In genomic region chr10:89644691-89644966, GRCh38 we compare ENCODE assay signal across 8 cellular contexts. TPM values are rescaled to one million over a fixed set of nuclear protein-coding genes. Genes with fewer than 3 reads are reported as not detected.
DNase-seq lines count a peak whose midpoint lies in the region; ATAC-seq and TF ChIP-seq lines count a peak whose summit lies in the region.

No MANE protein-coding gene starts in this region.

- H3K27ac ChIP-seq in DND-41 (ENCODE audit: low read length) (peak overlapping the region; percentile 82), HUES6 (ENCODE audit: low read depth, low read length) (peak overlapping the region; percentile 76)

- H3K9ac ChIP-seq in DND-41 (ENCODE audit: low read depth, low read length), result peak overlapping the region; percentile 95
- H3K9ac ChIP-seq in HUES6 (ENCODE audit: low read length), result peak overlapping the region; percentile 77

- no peak overlapping the region for H3K4me3 Mint-ChIP-seq in nephron progenitor cell

- TF ChIP-seq CTCF in DND-41 (IDR thresholded peaks at IDR 0.05; ENCODE audit: borderline replicate concordance, extremely low read depth, low read length, poor library complexity, severe bottlenecking) (no peak), choroid plexus epithelial cell (conservative IDR thresholded peaks at IDR 0.05; ENCODE audit: low read depth, low read length) (no peak), nephron progenitor cell (IDR thresholded peaks at IDR 0.05) (no peak)

- no peak overlapping the region for H3K27ac Mint-ChIP-seq in nephron progenitor cell

- DNase-seq in DND-41 (no peak), choroid plexus epithelial cell (ENCODE audit: low read depth) (no peak), nephron progenitor cell (no peak), ureter (ENCODE audit: low spot score) (no peak), NOMO-1 (lab: John Stamatoyannopoulos, UW; ENCODE audit: unreplicated experiment in 2 of 2) (no peak)

- H3K27me3 ChIP-seq in DND-41 (ENCODE audit: insufficient read depth, low read length, poor library complexity), result no peaks in the 10 kb centered on the region
- H3K27me3 ChIP-seq in HUES6 (ENCODE audit: control insufficient read depth, insufficient read depth, low read length), result no peaks in the 10 kb centered on the region
- no peaks in the 10 kb centered on the region for H3K27me3 ChIP-seq in mononuclear cell (ENCODE audit: insufficient read depth, low read length)

- ATAC-seq in DND-41 (ENCODE audit: insufficient read depth, low read depth), result peak; percentile 23
- peak; percentile 30 for ATAC-seq in GM21423 (IDR thresholded peaks at IDR 0.05; ENCODE audit: unreplicated experiment)

- H3K36me3 ChIP-seq in DND-41 (ENCODE audit: insufficient read depth, low read length) (no peaks in the 10 kb centered on the region; the same call in none of the 2 replicates), HUES6 (ENCODE audit: control insufficient read depth, insufficient read depth, low read length) (no peaks in the 10 kb centered on the region)

- H3K79me2 ChIP-seq in DND-41 (ENCODE audit: insufficient read depth, low read length), result peaks cover 48% of the 10 kb centered on the region

- H4K20me1 ChIP-seq in DND-41 (ENCODE audit: insufficient read depth, low read length), result peaks cover 15% of the 10 kb centered on the region; the same call in 1 of the 2 replicates

- H3K4me1 ChIP-seq in DND-41 (ENCODE audit: insufficient read depth, low read length) (peaks cover 32% of the 10 kb centered on the region), HUES6 (ENCODE audit: control insufficient read depth, insufficient read depth, low read length) (peaks cover 15% of the 10 kb centered on the region), mononuclear cell (ENCODE audit: insufficient read depth, low read length) (peaks cover 19% of the 10 kb centered on the region)

- H3K4me3 ChIP-seq in DND-41 (ENCODE audit: low read depth in 1 of 2, low read length in 2 of 2) (peak overlapping the region; percentile 44 to 65), HUES6 (ENCODE audit: low read depth, low read length) (peak overlapping the region; percentile 91), choroid plexus epithelial cell (ENCODE audit: low read depth, low read length) (peak overlapping the region; percentile 69), mononuclear cell (ENCODE audit: low read length) (peak overlapping the region; percentile 62)

- peak overlapping the region; percentile 66 for H3K4me2 ChIP-seq in DND-41 (ENCODE audit: insufficient read depth, low read length)

- H3K27me3 Mint-ChIP-seq in nephron progenitor cell (ENCODE audit: low read depth, poor library complexity), result no peaks in the 10 kb centered on the region

- peaks cover 16% of the 10 kb centered on the region for H3K36me3 Mint-ChIP-seq in nephron progenitor cell (ENCODE audit: low read depth)

- H3K9me3 Mint-ChIP-seq in nephron progenitor cell, result peaks cover 13% of the 10 kb centered on the region

- no peaks in the 10 kb centered on the region for H3K9me3 ChIP-seq in DND-41 (ENCODE audit: insufficient read depth, low read length, severe bottlenecking)
- H3K9me3 ChIP-seq in HUES6 (ENCODE audit: control insufficient read depth, insufficient read depth, low read depth, low read length), result no peaks in the 10 kb centered on the region; the same call in 1 of the 2 replicates
- H3K9me3 ChIP-seq in mononuclear cell (ENCODE audit: low read depth, low read length), result no peaks in the 10 kb centered on the region

- H3K4me1 Mint-ChIP-seq in nephron progenitor cell, result peaks cover 33% of the 10 kb centered on the region

- H2AFZ ChIP-seq in DND-41 (ENCODE audit: low read depth, low read length), result peak overlapping the region; percentile 85

RNA-seq across cellular contexts. Expression of gene PANK1, which starts 0.4 kb away (rescaled TPM):
- total RNA-seq in mononuclear cell, result 0.52 TPM
- total RNA-seq in ureter, result 4.8 TPM

RNA-seq across cellular contexts. Expression of gene KIF20B, which starts 56.8 kb away (rescaled TPM):
- 23.4 TPM for total RNA-seq in mononuclear cell
- total RNA-seq in ureter, result 7.4 TPM
